ENCODE assay signal across 23 cellular contexts in genomic region chr11:78786086-78786485, GRCh38.
"Had no signal": no experiment of that assay in that cellular context is flagged by ENCODE, and none has a peak within 500 bp of the region (broad histone marks: within the 10 kb centered on the region; RNA-seq: fewer than 3 reads in every experiment).

No MANE protein-coding gene starts in this region.

- DNase-seq: activated CD4-positive, alpha-beta T cell treated with anti-CD3 and anti-CD28 coated beads, Interleukin-2, amount 50 U/mL, for 4 hours; activated CD4-positive, CD25-positive, alpha-beta regulatory T cell treated with anti-CD3 and anti-CD28 coated beads, Interleukin-2, amount 50 U/mL, for 72 hours; activated naive CD4-positive, alpha-beta T cell treated with anti-CD3 and anti-CD28 coated beads for 36 hours; activated naive CD8-positive, alpha-beta T cell treated with anti-CD3 and anti-CD28 coated beads, Interleukin-2, amount 50 U/mL, for 24 hours; activated T-cell treated with anti-CD3 and anti-CD28 coated beads for 4 hours; dorsolateral prefrontal cortex; esophagus squamous epithelium; foreskin melanocyte; heart left ventricle; left cardiac atrium; lower lobe of right lung; naive B cell; right cardiac atrium; small intestine; stimulated activated CD4-positive, alpha-beta T cell treated with anti-CD3 and anti-CD28 coated beads, Interleukin-4, amount 100 ng/mL, for 4 hours; stimulated activated CD8-positive, alpha-beta memory T cell treated with anti-CD3 and anti-CD28 coated beads, Interleukin-4, amount 100 ng/mL, for 48 hours; stimulated activated naive CD4-positive, alpha-beta T cell treated with Interleukin-2 at 50 U/mL for 16 hours; substantia nigra; T-helper 1 cell; T1000; transverse colon had no signal

- H3K27ac ChIP-seq: ascending aorta, dorsolateral prefrontal cortex, esophagus squamous epithelium, heart left ventricle, lower lobe of right lung, prostate gland, transverse colon had no signal

- H3K4me3 ChIP-seq: ascending aorta, dorsolateral prefrontal cortex, esophagus squamous epithelium, heart left ventricle, lower lobe of right lung, prostate gland, transverse colon had no signal

- H3K4me1 ChIP-seq: ascending aorta, prostate gland had no signal

- H3K36me3 ChIP-seq: ascending aorta, heart left ventricle, lower lobe of right lung, prostate gland, transverse colon had no signal

- ATAC-seq: activated naive CD8-positive, alpha-beta T cell treated with anti-CD3 and anti-CD28 coated beads, Interleukin-2, amount 50 U/mL, for 24 hours; left cardiac atrium; lower lobe of right lung; right cardiac atrium had no signal

- H3K27me3 ChIP-seq: ascending aorta, dorsolateral prefrontal cortex, esophagus squamous epithelium, heart left ventricle, transverse colon had no signal

- H3K9me3 ChIP-seq: ascending aorta, esophagus squamous epithelium, heart left ventricle, lower lobe of right lung, prostate gland, transverse colon had no signal
